In the genomic region with DNA sequence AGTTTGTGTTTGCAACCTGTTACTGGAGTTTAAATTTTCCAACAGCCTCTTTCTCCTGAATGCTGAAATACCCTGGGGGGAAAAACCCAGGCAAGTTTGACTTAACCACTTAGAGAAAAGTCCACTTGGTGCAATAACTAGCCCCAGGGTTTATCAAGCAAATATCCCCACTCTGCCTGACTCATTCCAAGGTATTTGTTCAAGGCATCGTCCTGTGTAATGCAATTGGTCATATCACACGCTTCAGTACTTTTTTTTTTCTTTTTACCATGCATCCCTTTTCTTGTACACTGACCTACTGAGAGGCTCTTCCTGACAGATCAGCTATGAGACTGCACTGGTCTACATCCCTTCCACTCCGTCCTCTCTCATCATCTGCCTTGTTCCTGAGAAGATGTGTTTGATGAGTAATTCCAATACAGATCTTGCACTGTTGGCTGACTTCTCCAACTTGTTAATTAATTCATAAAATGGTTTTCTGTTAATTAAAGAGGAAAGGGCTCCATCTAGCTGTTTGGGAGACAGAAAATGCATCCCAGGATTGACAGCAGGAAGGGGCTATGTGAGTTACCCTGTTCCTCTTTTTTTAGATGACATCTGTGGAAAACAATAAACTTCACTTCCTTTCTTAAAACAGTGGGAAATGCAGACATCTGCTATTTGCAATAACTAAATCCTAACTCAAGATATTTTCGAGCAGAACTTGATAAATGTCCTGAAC, we compare ENCODE assay signal across 11 cellular contexts.
DNase-seq lines count a peak whose midpoint lies in the region; ATAC-seq and TF ChIP-seq lines count a peak whose summit lies in the region.
"Had no signal": no experiment of that assay in that cellular context is flagged by ENCODE, and none has a peak within 500 bp of the region (broad histone marks: within the 10 kb centered on the region; RNA-seq: fewer than 3 reads in every experiment).

No MANE protein-coding gene starts in this region.

- DNase-seq in Right ventricle myocardium inferior (ENCODE audit: missing footprints) = no peak
- no peak for DNase-seq in right atrium auricular region (ENCODE audit: low spot score)
- peak; percentile 90 for DNase-seq in RWPE1 (ENCODE audit: low spot score)
- DNase-seq in fibroblast of pulmonary artery (ENCODE audit: low read depth) = peak; percentile 84
- DNase-seq in SHP77 treated with DMSO at 0.1 percent for 48 hours (lab: John Stamatoyannopoulos, UW) = no peak
- DNase-seq: CD4-positive, alpha-beta memory T cell; NCI-H1694 treated with DMSO at 0.1 percent for 48 hours had no signal

- H3K36me3 ChIP-seq in right atrium auricular region (no peaks in the 10 kb centered on the region), subcutaneous abdominal adipose tissue (ENCODE audit: control insufficient read depth in 5 of 5, insufficient read depth in 5 of 5, low read length in 5 of 5) (no peaks in the 10 kb centered on the region)

- no peak overlapping the region for H3K9ac ChIP-seq in subcutaneous abdominal adipose tissue (ENCODE audit: low read length in 5 of 5)

- intact Hi-C loops in Right ventricle myocardium inferior (cut with DNase I) = no loop called here

- POLR2A ChIA-PET in RWPE1 (lab: Yijun Ruan, JAX; ENCODE audit: low non-redundant PET) = no interaction called here

- ATAC-seq in Right ventricle myocardium inferior = peak; percentile 29
- ATAC-seq in esophagus mucosa = no peak
- ATAC-seq in GM19455 (IDR thresholded peaks at IDR 0.05; ENCODE audit: unreplicated experiment) = no peak

- TF ChIP-seq CTCF in right atrium auricular region (IDR thresholded peaks at IDR 0.05) (peak in 1 of 2 donors; percentile 25), RWPE1 (conservative IDR thresholded peaks at IDR 0.05; ENCODE audit: low read depth) (no peak), fibroblast of pulmonary artery (IDR thresholded peaks at IDR 0.05; ENCODE audit: low read length, missing control alignments) (no peak)

- H3K27me3 ChIP-seq in right atrium auricular region = no peaks in the 10 kb centered on the region
- H3K27me3 ChIP-seq in subcutaneous abdominal adipose tissue (ENCODE audit: control insufficient read depth in 5 of 5, insufficient read depth in 4 of 5, low read length in 5 of 5) = no peaks in the 10 kb centered on the region

- CTCF ChIA-PET in RWPE1 (lab: Yijun Ruan, JAX) = interaction anchor here (0.6 kb wide), 1 partner anchor 1094 kb away, joined by 4 read pairs; no protein-coding TSS in a partner anchor

- H3K4me1 ChIP-seq in right atrium auricular region = peaks cover 0 to 17% of the 10 kb centered on the region in 2 donors
- peaks cover 2 to 29% (median 21%) of the 10 kb centered on the region in 5 donors for H3K4me1 ChIP-seq in subcutaneous abdominal adipose tissue (ENCODE audit: control insufficient read depth in 5 of 5, insufficient read depth in 5 of 5, low read length in 5 of 5)

- no peak overlapping the region for H3K27ac ChIP-seq in right atrium auricular region
- no peak overlapping the region for H3K27ac ChIP-seq in RWPE1
- H3K27ac ChIP-seq in subcutaneous abdominal adipose tissue (ENCODE audit: low read depth, low read length) = peak overlapping the region; percentile 18
- H3K27ac ChIP-seq: skin epidermis had no signal

- no peak overlapping the region for H3K4me3 ChIP-seq in right atrium auricular region
- H3K4me3 ChIP-seq in fibroblast of pulmonary artery (replicated peaks; ENCODE audit: low read depth, low read length) = no peak overlapping the region
- no peak overlapping the region for H3K4me3 ChIP-seq in subcutaneous abdominal adipose tissue (ENCODE audit: low read depth in 1 of 5, low read length in 5 of 5)
- H3K4me3 ChIP-seq: skin epidermis had no signal

- H3K9me3 ChIP-seq in right atrium auricular region = no peaks in the 10 kb centered on the region
- no peaks in the 10 kb centered on the region for H3K9me3 ChIP-seq in subcutaneous abdominal adipose tissue (ENCODE audit: control insufficient read depth in 5 of 5, low read length in 5 of 5)

Comparison
In these comparisons a context has a peak if more than half of its experiments do, and no peak if none do; other contexts are left out.
1. DNase-seq: peak in RWPE1 (single experiment) and fibroblast of pulmonary artery (single experiment); none in Right ventricle myocardium inferior (single experiment), right atrium auricular region (single experiment) and SHP77 treated with DMSO at 0.1 percent for 48 hours (single experiment).